Comparison of ENCODE assay signal across 1 cellular context in genomic region chr2:207747653-207748560, GRCh38.
TF ChIP-seq lines count a peak whose summit lies in the region.

No MANE protein-coding gene starts in this region.

TF ChIP-seq in GM23338, 12 proteins besides CTCF, POLR2A, EP300 and RAD21 (continued from another document):
- TF ChIP-seq ETS1 (IDR thresholded peaks at IDR 0.05): no peak
- no peak for TF ChIP-seq NANOG (IDR thresholded peaks at IDR 0.05; ENCODE audit: borderline replicate concordance)
- TF ChIP-seq, protein P1, sequence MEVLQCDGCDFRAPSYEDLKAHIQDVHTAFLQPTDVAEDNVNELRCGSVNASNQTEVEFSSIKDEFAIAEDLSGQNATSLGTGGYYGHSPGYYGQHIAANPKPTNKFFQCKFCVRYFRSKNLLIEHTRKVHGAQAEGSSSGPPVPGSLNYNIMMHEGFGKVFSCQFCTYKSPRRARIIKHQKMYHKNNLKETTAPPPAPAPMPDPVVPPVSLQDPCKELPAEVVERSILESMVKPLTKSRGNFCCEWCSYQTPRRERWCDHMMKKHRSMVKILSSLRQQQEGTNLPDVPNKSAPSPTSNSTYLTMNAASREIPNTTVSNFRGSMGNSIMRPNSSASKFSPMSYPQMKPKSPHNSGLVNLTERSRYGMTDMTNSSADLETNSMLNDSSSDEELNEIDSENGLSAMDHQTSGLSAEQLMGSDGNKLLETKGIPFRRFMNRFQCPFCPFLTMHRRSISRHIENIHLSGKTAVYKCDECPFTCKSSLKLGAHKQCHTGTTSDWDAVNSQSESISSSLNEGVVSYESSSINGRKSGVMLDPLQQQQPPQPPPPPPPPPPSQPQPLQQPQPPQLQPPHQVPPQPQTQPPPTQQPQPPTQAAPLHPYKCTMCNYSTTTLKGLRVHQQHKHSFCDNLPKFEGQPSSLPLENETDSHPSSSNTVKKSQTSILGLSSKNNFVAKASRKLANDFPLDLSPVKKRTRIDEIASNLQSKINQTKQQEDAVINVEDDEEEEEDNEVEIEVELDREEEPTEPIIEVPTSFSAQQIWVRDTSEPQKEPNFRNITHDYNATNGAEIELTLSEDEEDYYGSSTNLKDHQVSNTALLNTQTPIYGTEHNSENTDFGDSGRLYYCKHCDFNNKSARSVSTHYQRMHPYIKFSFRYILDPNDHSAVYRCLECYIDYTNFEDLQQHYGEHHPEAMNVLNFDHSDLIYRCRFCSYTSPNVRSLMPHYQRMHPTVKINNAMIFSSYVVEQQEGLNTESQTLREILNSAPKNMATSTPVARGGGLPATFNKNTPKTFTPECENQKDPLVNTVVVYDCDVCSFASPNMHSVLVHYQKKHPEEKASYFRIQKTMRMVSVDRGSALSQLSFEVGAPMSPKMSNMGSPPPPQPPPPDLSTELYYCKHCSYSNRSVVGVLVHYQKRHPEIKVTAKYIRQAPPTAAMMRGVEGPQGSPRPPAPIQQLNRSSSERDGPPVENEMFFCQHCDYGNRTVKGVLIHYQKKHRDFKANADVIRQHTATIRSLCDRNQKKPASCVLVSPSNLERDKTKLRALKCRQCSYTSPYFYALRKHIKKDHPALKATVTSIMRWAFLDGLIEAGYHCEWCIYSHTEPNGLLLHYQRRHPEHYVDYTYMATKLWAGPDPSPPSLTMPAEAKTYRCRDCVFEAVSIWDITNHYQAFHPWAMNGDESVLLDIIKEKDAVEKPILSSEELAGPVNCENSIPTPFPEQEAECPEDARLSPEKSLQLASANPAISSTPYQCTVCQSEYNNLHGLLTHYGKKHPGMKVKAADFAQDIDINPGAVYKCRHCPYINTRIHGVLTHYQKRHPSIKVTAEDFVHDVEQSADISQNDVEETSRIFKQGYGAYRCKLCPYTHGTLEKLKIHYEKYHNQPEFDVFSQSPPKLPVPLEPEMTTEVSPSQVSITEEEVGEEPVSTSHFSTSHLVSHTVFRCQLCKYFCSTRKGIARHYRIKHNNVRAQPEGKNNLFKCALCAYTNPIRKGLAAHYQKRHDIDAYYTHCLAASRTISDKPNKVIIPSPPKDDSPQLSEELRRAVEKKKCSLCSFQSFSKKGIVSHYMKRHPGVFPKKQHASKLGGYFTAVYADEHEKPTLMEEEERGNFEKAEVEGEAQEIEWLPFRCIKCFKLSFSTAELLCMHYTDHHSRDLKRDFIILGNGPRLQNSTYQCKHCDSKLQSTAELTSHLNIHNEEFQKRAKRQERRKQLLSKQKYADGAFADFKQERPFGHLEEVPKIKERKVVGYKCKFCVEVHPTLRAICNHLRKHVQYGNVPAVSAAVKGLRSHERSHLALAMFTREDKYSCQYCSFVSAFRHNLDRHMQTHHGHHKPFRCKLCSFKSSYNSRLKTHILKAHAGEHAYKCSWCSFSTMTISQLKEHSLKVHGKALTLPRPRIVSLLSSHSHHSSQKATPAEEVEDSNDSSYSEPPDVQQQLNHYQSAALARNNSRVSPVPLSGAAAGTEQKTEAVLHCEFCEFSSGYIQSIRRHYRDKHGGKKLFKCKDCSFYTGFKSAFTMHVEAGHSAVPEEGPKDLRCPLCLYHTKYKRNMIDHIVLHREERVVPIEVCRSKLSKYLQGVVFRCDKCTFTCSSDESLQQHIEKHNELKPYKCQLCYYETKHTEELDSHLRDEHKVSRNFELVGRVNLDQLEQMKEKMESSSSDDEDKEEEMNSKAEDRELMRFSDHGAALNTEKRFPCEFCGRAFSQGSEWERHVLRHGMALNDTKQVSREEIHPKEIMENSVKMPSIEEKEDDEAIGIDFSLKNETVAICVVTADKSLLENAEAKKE (CRISPR knock-in tag; IDR thresholded peaks at IDR 0.05): no peak
- TF ChIP-seq JUNB (IDR thresholded peaks at IDR 0.05; ENCODE audit: unreplicated experiment): no peak
- TF ChIP-seq CREB1 (CRISPR knock-in tag; IDR thresholded peaks at IDR 0.05; ENCODE audit: low read depth): no peak
- TF ChIP-seq POLR2AphosphoS5 (IDR thresholded peaks at IDR 0.05; ENCODE audit: low read depth): no peak
